In genomic region chr6:37489697-37490336, GRCh38 we compare ENCODE assay signal across 9 cellular contexts. TPM values are rescaled to one million over a fixed set of nuclear protein-coding genes. Genes with fewer than 3 reads are reported as not detected.
DNase-seq lines count a peak whose midpoint lies in the region; ATAC-seq, FAIRE-seq and TF ChIP-seq lines count a peak whose summit lies in the region.
"Had no signal": no experiment of that assay in that cellular context is flagged by ENCODE, and none has a peak within 500 bp of the region (broad histone marks: within the 10 kb centered on the region; RNA-seq: fewer than 3 reads in every experiment).

No MANE protein-coding gene starts in this region.

- no peak overlapping the region for H3K4me3 Mint-ChIP-seq in activated CD4-positive, alpha-beta memory T cell treated with anti-CD3 and anti-CD28 coated beads for 36 hours

- H3K4me1 ChIP-seq in heart left ventricle (peaks cover 0 to 37% (median 25%) of the 10 kb centered on the region in 12 donors), thyroid gland (peaks cover 5 to 10% of the 10 kb centered on the region in 2 donors)

- no peak overlapping the region for H3K4me3 ChIP-seq in heart left ventricle
- H3K4me3 ChIP-seq in thyroid gland (replicated peaks in 1 of 3), result no peak overlapping the region

- TF ChIP-seq POLR2A in heart left ventricle (IDR thresholded peaks at IDR 0.05), result no peak
- no peak for TF ChIP-seq POLR2A in thyroid gland (IDR thresholded peaks at IDR 0.05)

- intact Hi-C loops in activated CD4-positive, alpha-beta memory T cell treated with anti-CD3 and anti-CD28 coated beads for 36 hours (cut with micrococcal nuclease), result loop anchor here (2.0 to 10.0 kb wide), 3 partner anchors 109 to 1007 kb away; no protein-coding TSS in a partner anchor
- intact Hi-C loops in heart left ventricle (cut with DNase I), result loop anchor here in 6 of 10 donors (5.0 to 10.0 kb wide), 5 partner anchors 72 to 202 kb away; no protein-coding TSS in a partner anchor
- intact Hi-C loops in thyroid gland (cut with DNase I), result loop anchor here (5.0 kb wide), 1 partner anchor 77 kb away; no protein-coding TSS in a partner anchor
- intact Hi-C loops in left colon (cut with DNase I, micrococcal nuclease), result no loop called here

- H3K27me3 Mint-ChIP-seq in activated CD4-positive, alpha-beta memory T cell treated with anti-CD3 and anti-CD28 coated beads for 36 hours, result no peaks in the 10 kb centered on the region

- POLR2A ChIA-PET in activated CD4-positive, alpha-beta memory T cell treated with anti-CD3 and anti-CD28 coated beads for 36 hours (lab: Charles Lee), result interaction anchor here (2.9 kb wide), 1 partner anchor 26 kb away, joined by 24 read pairs; no protein-coding TSS in a partner anchor
- POLR2A ChIA-PET in HEK293T (lab: Yijun Ruan, JAX), result no interaction called here

- peaks cover 70% of the 10 kb centered on the region for H3K4me1 Mint-ChIP-seq in activated CD4-positive, alpha-beta memory T cell treated with anti-CD3 and anti-CD28 coated beads for 36 hours (ENCODE audit: low read depth)

- H3K36me3 ChIP-seq in heart left ventricle (peaks cover 0 to 7% (median 0%) of the 10 kb centered on the region in 9 donors), thyroid gland (no peaks in the 10 kb centered on the region)

- H3K27me3 ChIP-seq in heart left ventricle (no peaks in the 10 kb centered on the region), thyroid gland (no peaks in the 10 kb centered on the region)

- peaks cover 9% of the 10 kb centered on the region for H3K36me3 Mint-ChIP-seq in activated CD4-positive, alpha-beta memory T cell treated with anti-CD3 and anti-CD28 coated beads for 36 hours

- TF ChIP-seq CTCF in AG09319 (IDR thresholded peaks at IDR 0.05; ENCODE audit: low read depth, low read length), result peak; percentile 4
- peak; percentile 20; the same call in 1 of the 2 replicates for TF ChIP-seq CTCF in GM12874 (IDR thresholded peaks at IDR 0.05; ENCODE audit: insufficient read depth, low read depth, low read length)
- TF ChIP-seq CTCF in heart left ventricle (IDR thresholded peaks at IDR 0.05), result peak in 7 of 12 donors; percentile 8 to 32 (median 24)
- TF ChIP-seq CTCF in thyroid gland (IDR thresholded peaks at IDR 0.05), result no peak

- peak; percentile 41 to 61 (median 54) for ATAC-seq in heart left ventricle
- ATAC-seq in left colon, result no peak

- DNase-seq in AG09319 (ENCODE audit: extremely low read depth, low read depth) (no peak), heart left ventricle (peak in 1 of 5 donors; percentile 65), urothelium cell line (ENCODE audit: low spot score) (no peak), HEK293T (ENCODE audit: extremely low spot score) (no peak), thyroid gland (no peak), left colon (no peak)
- peak; percentile 51 for DNase-seq in activated CD4-positive, alpha-beta memory T cell treated with anti-CD3 and anti-CD28 coated beads for 36 hours

- no peak for FAIRE-seq in urothelium cell line (lab: Jason Lieb, UNC)
- FAIRE-seq: RCC 7860 had no signal

- H3K27ac ChIP-seq in heart left ventricle, result peak overlapping the region in 2 of 12 donors; percentile 3 to 29
- no peak overlapping the region for H3K27ac ChIP-seq in thyroid gland

- H3K9me3 Mint-ChIP-seq in activated CD4-positive, alpha-beta memory T cell treated with anti-CD3 and anti-CD28 coated beads for 36 hours, result no peaks in the 10 kb centered on the region

- H3K27ac Mint-ChIP-seq in activated CD4-positive, alpha-beta memory T cell treated with anti-CD3 and anti-CD28 coated beads for 36 hours, result peak overlapping the region; percentile 76

- H3K9me3 ChIP-seq in heart left ventricle (no peaks in the 10 kb centered on the region), thyroid gland (no peaks in the 10 kb centered on the region)

- WGBS in heart left ventricle, 4 donors, result 35 to 45% (median 36%) methylated on average over 9 to 10 of the region's 10 CpGs
- 47 to 48% methylated on average over 8 to 9 of the region's 10 CpGs for WGBS in thyroid gland, 2 donors

- CTCF ChIA-PET in activated CD4-positive, alpha-beta memory T cell treated with anti-CD3 and anti-CD28 coated beads for 36 hours (lab: Charles Lee), result interaction anchor here (0.9 to 3.9 kb wide), 5 partner anchors 58 to 202 kb away, joined by 3 to 33 read pairs (median 5); no protein-coding TSS in a partner anchor
- CTCF ChIA-PET in HEK293T (lab: Yijun Ruan, JAX), result interaction anchor here (1.4 kb wide), 1 partner anchor 76 kb away, joined by 3 read pairs; no protein-coding TSS in a partner anchor

TF ChIP-seq in HEK293T, 16 proteins besides CTCF, POLR2A, EP300 and RAD21:
- TF ChIP-seq, protein P1, sequence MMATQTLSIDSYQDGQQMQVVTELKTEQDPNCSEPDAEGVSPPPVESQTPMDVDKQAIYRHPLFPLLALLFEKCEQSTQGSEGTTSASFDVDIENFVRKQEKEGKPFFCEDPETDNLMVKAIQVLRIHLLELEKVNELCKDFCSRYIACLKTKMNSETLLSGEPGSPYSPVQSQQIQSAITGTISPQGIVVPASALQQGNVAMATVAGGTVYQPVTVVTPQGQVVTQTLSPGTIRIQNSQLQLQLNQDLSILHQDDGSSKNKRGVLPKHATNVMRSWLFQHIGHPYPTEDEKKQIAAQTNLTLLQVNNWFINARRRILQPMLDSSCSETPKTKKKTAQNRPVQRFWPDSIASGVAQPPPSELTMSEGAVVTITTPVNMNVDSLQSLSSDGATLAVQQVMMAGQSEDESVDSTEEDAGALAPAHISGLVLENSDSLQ (IDR thresholded peaks at IDR 0.05), result no peak
- TF ChIP-seq L3MBTL2 (conservative IDR thresholded peaks at IDR 0.05) (no peak), TARDBP (IDR thresholded peaks at IDR 0.05) (no peak), ELF4 (IDR thresholded peaks at IDR 0.05) (no peak), ZNF384 (IDR thresholded peaks at IDR 0.05) (no peak), FOXA1 (IDR thresholded peaks at IDR 0.05) (no peak)

RNA-seq across cellular contexts. Expression of gene CCDC167, which starts 9.9 kb away (rescaled TPM):
- total RNA-seq in activated CD4-positive, alpha-beta memory T cell treated with anti-CD3 and anti-CD28 coated beads for 36 hours, result 10 to 100 TPM; 60.4 to 65.2 TPM
- total RNA-seq in heart left ventricle (10 to 100 TPM; 17.6 to 53.7 (median 25.2) TPM), thyroid gland (10 to 100 TPM in 3 of 4 donors, not detected in 1; 24.7 to 40.3 (median 26.6) TPM), left colon (10 to 100 TPM in 1 of 2 donors, 1 to 10 TPM in 1; 8.7 to 11.0 TPM)
- polyA plus RNA-seq in heart left ventricle, result 10 to 100 TPM; 44.2 to 76.7 TPM

RNA-seq across cellular contexts. Expression of gene CMTR1, which starts 56.8 kb away (rescaled TPM):
- 10 to 100 TPM; 69.2 to 70.1 TPM for total RNA-seq in activated CD4-positive, alpha-beta memory T cell treated with anti-CD3 and anti-CD28 coated beads for 36 hours
- total RNA-seq in heart left ventricle, result 10 to 100 TPM; 23.1 to 40.7 (median 31.9) TPM
- polyA plus RNA-seq in heart left ventricle, result 10 to 100 TPM; 16.3 to 19.2 TPM
- total RNA-seq in thyroid gland, result 10 to 100 TPM; 29.3 to 41.5 (median 33.1) TPM
- 10 to 100 TPM; 21.6 to 26.2 TPM for total RNA-seq in left colon

Comparison
In these comparisons a context has a peak if more than half of its experiments do, and no peak if none do; other contexts are left out.
1. CTCF ChIP-seq: peak in AG09319 (single experiment), GM12874 (single experiment) and heart left ventricle (7 of 12); none in thyroid gland (0 of 6).
2. intact Hi-C loops: an anchor here in activated CD4-positive, alpha-beta memory T cell treated with anti-CD3 and anti-CD28 coated beads for 36 hours (2.0 to 10.0 kb wide), heart left ventricle (5.0 to 10.0 kb wide) and thyroid gland (5.0 kb wide); none called in left colon.